10 cellular contexts compared by ENCODE assay signal in the genomic region with DNA sequence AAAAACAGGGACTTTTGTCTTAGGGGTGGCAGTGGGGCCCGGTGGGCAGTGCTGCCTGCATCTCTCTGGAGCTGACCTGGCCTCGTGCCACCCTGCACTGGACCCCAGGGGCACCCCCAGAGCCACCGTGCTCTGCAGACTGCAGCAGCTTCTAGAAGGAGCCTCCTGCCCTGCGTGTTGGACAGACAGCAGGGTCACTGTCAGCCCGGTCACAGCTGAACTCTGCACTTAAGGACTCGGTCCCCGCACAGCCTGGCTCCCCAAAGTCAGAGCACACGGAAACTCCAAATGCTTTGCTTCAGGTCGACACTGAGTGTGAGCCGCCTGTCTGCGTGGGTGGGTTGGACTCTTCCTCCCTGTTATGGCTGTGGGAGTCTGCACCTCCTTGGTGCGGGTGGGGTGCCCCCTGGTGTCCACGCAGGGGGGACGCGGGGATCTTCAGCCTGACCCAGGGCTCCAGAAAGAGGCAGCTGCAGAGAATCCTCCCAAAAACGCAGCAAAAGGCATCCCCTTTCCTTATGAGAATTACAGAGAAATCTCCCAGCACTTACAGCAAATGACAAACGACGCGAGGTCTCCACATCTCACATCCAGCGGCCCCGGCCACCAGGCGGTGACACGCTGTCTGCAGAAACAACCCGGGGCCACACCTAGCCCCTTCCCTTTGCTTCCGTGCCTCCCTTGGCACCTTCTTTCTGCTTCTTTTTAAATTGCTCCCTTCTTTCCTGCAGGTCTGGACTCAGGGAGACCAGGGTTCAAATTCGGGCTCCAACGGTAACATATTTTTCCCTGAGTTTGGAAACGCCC. TPM values are rescaled to one million over a fixed set of nuclear protein-coding genes. Genes with fewer than 3 reads are reported as not detected.
DNase-seq lines count a peak whose midpoint lies in the region; ATAC-seq, FAIRE-seq and TF ChIP-seq lines count a peak whose summit lies in the region.
"Had no signal": no experiment of that assay in that cellular context is flagged by ENCODE, and none has a peak within 500 bp of the region (broad histone marks: within the 10 kb centered on the region; RNA-seq: fewer than 3 reads in every experiment).

No MANE protein-coding gene starts in this region.

- H3K4me3 ChIP-seq in foreskin fibroblast (ENCODE audit: low read depth in 1 of 2, low read length in 2 of 2) (no peak overlapping the region), pancreas (no peak overlapping the region)

- no peak overlapping the region for H3K27ac Mint-ChIP-seq in activated T-cell treated with anti-CD3 and anti-CD28 coated beads, Interleukin-2, amount 50 U/mL, for 24 hours
- no peak overlapping the region for H3K27ac Mint-ChIP-seq in T-cell

- no peak overlapping the region for H3K27ac ChIP-seq in pancreas

- no peak overlapping the region for H3K4me3 Mint-ChIP-seq in activated T-cell treated with anti-CD3 and anti-CD28 coated beads, Interleukin-2, amount 50 U/mL, for 24 hours
- no peak overlapping the region for H3K4me3 Mint-ChIP-seq in T-cell

- H3K36me3 Mint-ChIP-seq in activated T-cell treated with anti-CD3 and anti-CD28 coated beads, Interleukin-2, amount 50 U/mL, for 24 hours (ENCODE audit: low read depth): no peaks in the 10 kb centered on the region
- H3K36me3 Mint-ChIP-seq in T-cell: no peaks in the 10 kb centered on the region

- H3K9me3 Mint-ChIP-seq in activated T-cell treated with anti-CD3 and anti-CD28 coated beads, Interleukin-2, amount 50 U/mL, for 24 hours: peaks cover 7% of the 10 kb centered on the region
- peaks cover 0 to 4% (median 0%) of the 10 kb centered on the region in 3 donors for H3K9me3 Mint-ChIP-seq in T-cell

- CTCF ChIA-PET in T-cell (lab: Charles Lee): no interaction called here

- POLR2A ChIA-PET in T-cell (lab: Charles Lee): no interaction called here

- H3K36me3 ChIP-seq in pancreas: no peaks in the 10 kb centered on the region

- peak; percentile 38 for DNase-seq in activated T-cell treated with anti-CD3 and anti-CD28 coated beads, Interleukin-2, amount 50 U/mL, for 24 hours
- no peak for DNase-seq in activated T-cell treated with anti-CD3 and anti-CD28 coated beads, Interleukin-2, amount 50 U/mL, for 1 hour
- DNase-seq in RPMI8226: peak; percentile 69
- no peak for DNase-seq in foreskin fibroblast
- peak; percentile 38 to 87 (median 70) for DNase-seq in pancreas
- no peak for DNase-seq in T-cell
- no peak for DNase-seq in glomerular visceral epithelial cell (ENCODE audit: extremely low spot score)

- H3K4me1 Mint-ChIP-seq in activated T-cell treated with anti-CD3 and anti-CD28 coated beads, Interleukin-2, amount 50 U/mL, for 24 hours (ENCODE audit: low read depth): no peaks in the 10 kb centered on the region
- H3K4me1 Mint-ChIP-seq in T-cell: no peaks in the 10 kb centered on the region

- intact Hi-C loops in pancreas (cut with DNase I): loop anchor here in 1 of 3 donors (10.0 kb wide), 1 partner anchor 201 kb away; no protein-coding TSS in a partner anchor

- peaks cover 32% of the 10 kb centered on the region for H3K27me3 Mint-ChIP-seq in activated T-cell treated with anti-CD3 and anti-CD28 coated beads, Interleukin-2, amount 50 U/mL, for 24 hours
- peaks cover 5 to 7% of the 10 kb centered on the region in 2 donors for H3K27me3 Mint-ChIP-seq in T-cell

- ATAC-seq in pancreas (peak; percentile 88 to 100 (median 99)), T-cell (replicated peaks in 1 of 4) (no peak), HG03521 (IDR thresholded peaks at IDR 0.05; ENCODE audit: unreplicated experiment) (no peak)

- WGBS in pancreas, 2 donors: 26 to 29% methylated on average over 28 of the region's 28 CpGs

- TF ChIP-seq CTCF in foreskin fibroblast (IDR thresholded peaks at IDR 0.05; ENCODE audit: low read depth, low read length) (peak; percentile 10), pancreas (IDR thresholded peaks at IDR 0.05) (peak; percentile 68 to 76 (median 72))

- no peaks in the 10 kb centered on the region for H3K9me3 ChIP-seq in pancreas

- no peaks in the 10 kb centered on the region for H3K4me1 ChIP-seq in pancreas

- no peaks in the 10 kb centered on the region for H3K27me3 ChIP-seq in pancreas

- FAIRE-seq in pancreas (lab: Jason Lieb, UNC): no peak

RNA-seq across cellular contexts. Expression of gene DACT2, which starts 36.3 kb away (rescaled TPM):
- total RNA-seq in pancreas (1 to 10 TPM in 5 of 6 donors, under 1 TPM in 1; 0.87 to 6.5 (median 2.8) TPM), T-cell (not detected)
- polyA plus RNA-seq in pancreas: 1 to 10 TPM; 3.6 to 6.2 TPM
- total RNA-seq: activated CD8-positive, alpha-beta memory T cell treated with anti-CD3 and anti-CD28 coated beads for 36 hours; pulmonary artery endothelial cell had no signal

Comparison
In these comparisons a context has a peak if more than half of its experiments do, and no peak if none do; other contexts are left out.
1. DNase-seq: peak in activated T-cell treated with anti-CD3 and anti-CD28 coated beads, Interleukin-2, amount 50 U/mL, for 24 hours (single experiment), RPMI8226 (single experiment) and pancreas (6 of 6); none in activated T-cell treated with anti-CD3 and anti-CD28 coated beads, Interleukin-2, amount 50 U/mL, for 1 hour (single experiment), foreskin fibroblast (0 of 2), T-cell (0 of 34) and glomerular visceral epithelial cell (single experiment).
2. ATAC-seq: peak in pancreas (4 of 4); none in T-cell (0 of 4) and HG03521 (single experiment).